8 cellular contexts compared by ENCODE assay signal in genomic region chr10:130111115-130111847, GRCh38. TPM values are rescaled to one million over a fixed set of nuclear protein-coding genes. Genes with fewer than 3 reads are reported as not detected.
A peak's percentile ranks its signal among the peaks of the same experiment; 100 is the strongest.
DNase-seq lines count a peak whose midpoint lies in the region; ATAC-seq, FAIRE-seq and TF ChIP-seq lines count a peak whose summit lies in the region.

No MANE protein-coding gene starts in this region.

- no peaks in the 10 kb centered on the region for H3K27me3 Mint-ChIP-seq in activated B cell treated with CpG ODN at 0.5 μM for 24 hours
- no peaks in the 10 kb centered on the region for H3K27me3 Mint-ChIP-seq in central memory CD8-positive, alpha-beta T cell

- ATAC-seq in HG03175 (IDR thresholded peaks at IDR 0.05; ENCODE audit: unreplicated experiment) (peak; percentile 88), activated B cell treated with CpG ODN at 0.5 μM for 24 hours (ENCODE audit: low read depth) (peak; percentile 81)
- peak; percentile 83 for ATAC-seq in central memory CD8-positive, alpha-beta T cell (replicated peaks; ENCODE audit: extremely low read depth, poor library complexity, severe bottlenecking)

- POLR2A ChIA-PET in activated B cell treated with CpG ODN at 0.5 μM for 24 hours (lab: Charles Lee), result interaction anchor here (1.5 to 3.1 kb wide), 6 partner anchors 17 to 644 kb away, joined by 6 to 185 read pairs (median 18); partner anchors contain the start of genes GLRX3 and MGMT

- peaks cover 14% of the 10 kb centered on the region for H3K36me3 Mint-ChIP-seq in activated B cell treated with CpG ODN at 0.5 μM for 24 hours (ENCODE audit: low read depth)
- peaks cover 16% of the 10 kb centered on the region for H3K36me3 Mint-ChIP-seq in central memory CD8-positive, alpha-beta T cell (ENCODE audit: insufficient read depth)

- intact Hi-C loops in activated B cell treated with CpG ODN at 0.5 μM for 24 hours (cut with micrococcal nuclease), result loop anchor here (1.0 to 5.0 kb wide), 5 partner anchors 16 to 1899 kb away; partner anchors contain the start of genes EBF3 and MGMT

- H3K27ac Mint-ChIP-seq in activated B cell treated with CpG ODN at 0.5 μM for 24 hours, result peak overlapping the region; percentile 99
- peak overlapping the region; percentile 93 for H3K27ac Mint-ChIP-seq in central memory CD8-positive, alpha-beta T cell (ENCODE audit: low read depth)

- H3K4me3 Mint-ChIP-seq in activated B cell treated with CpG ODN at 0.5 μM for 24 hours, result peak overlapping the region; percentile 99
- peak overlapping the region; percentile 89 for H3K4me3 Mint-ChIP-seq in central memory CD8-positive, alpha-beta T cell

- H3K4me1 Mint-ChIP-seq in activated B cell treated with CpG ODN at 0.5 μM for 24 hours, result peaks cover 43% of the 10 kb centered on the region
- peaks cover 50% of the 10 kb centered on the region for H3K4me1 Mint-ChIP-seq in central memory CD8-positive, alpha-beta T cell

- FAIRE-seq in islet of Langerhans (lab: Jason Lieb, UNC), result peak; percentile 33

- DNase-seq in AG08396 (ENCODE audit: low spot score), result peak; percentile 95
- DNase-seq in NCI-H2227 treated with DMSO at 0.1 percent for 48 hours (lab: John Stamatoyannopoulos, UW), result peak; percentile 93
- peak; percentile 82 for DNase-seq in activated B cell treated with CpG ODN at 0.5 μM for 24 hours
- peak; percentile 87 to 94 for DNase-seq in central memory CD8-positive, alpha-beta T cell (ENCODE audit: low spot score in 2 of 2)
- peak; percentile 90 to 92 for DNase-seq in stimulated activated CD4-positive, alpha-beta T cell treated with anti-CD3 and anti-CD28 coated beads, Interleukin-12 subunit alpha, Interleukin-12 subunit beta, amount 100 ng/mL, for 24 hours (ENCODE audit: low read depth in 2 of 2)

- in situ Hi-C loops in GM18951 (cut with MboI; ENCODE audit: low sequenced_read_pairs, unreplicated experiment), result no loop called here

- no peak for TF ChIP-seq CTCF in activated B cell treated with CpG ODN at 0.5 μM for 24 hours (IDR thresholded peaks at IDR 0.05)

- CTCF ChIA-PET in activated B cell treated with CpG ODN at 0.5 μM for 24 hours (lab: Charles Lee), result interaction anchor here (1.8 to 3.1 kb wide), 3 partner anchors 16 to 32 kb away, joined by 4 to 31 read pairs (median 21); partner anchors contain the start of gene GLRX3

- TF ChIP-seq POLR2A in GM18951 (IDR thresholded peaks at IDR 0.05; ENCODE audit: extremely low read depth, insufficient read depth, insufficient read length), result peak; percentile 78

- peaks cover 2% of the 10 kb centered on the region for H3K9me3 Mint-ChIP-seq in activated B cell treated with CpG ODN at 0.5 μM for 24 hours
- H3K9me3 Mint-ChIP-seq in central memory CD8-positive, alpha-beta T cell, result peaks cover 3% of the 10 kb centered on the region

RNA-seq across cellular contexts. Expression of gene C10orf143, which starts 0.7 kb away (rescaled TPM):
- 7.8 and 10.1 TPM in 2 replicates for total RNA-seq in activated B cell treated with CpG ODN at 0.5 μM for 24 hours

RNA-seq across cellular contexts. Expression of gene GLRX3, which starts 24.9 kb away (rescaled TPM):
- total RNA-seq in activated B cell treated with CpG ODN at 0.5 μM for 24 hours, result 80.6 and 85.0 TPM in 2 replicates

Comparison
In these comparisons a context has a peak if more than half of its experiments do, and no peak if none do; other contexts are left out.
1. Peak in every context shown above with its lines: DNase-seq and ATAC-seq.